ENCODE assay signal across 8 cellular contexts in genomic region chr12:88035271-88035906, GRCh38. TPM values are rescaled to one million over a fixed set of nuclear protein-coding genes. Genes with fewer than 3 reads are reported as not detected.
A peak's percentile ranks its signal among the peaks of the same experiment; 100 is the strongest.
DNase-seq lines count a peak whose midpoint lies in the region; ATAC-seq, FAIRE-seq and TF ChIP-seq lines count a peak whose summit lies in the region.

No MANE protein-coding gene starts in this region.

- CTCF ChIA-PET in AG04450 (lab: Charles Lee), result no interaction called here

- TF ChIP-seq CTCF in AG04450 (IDR thresholded peaks at IDR 0.05; ENCODE audit: low read depth, low read length) (no peak), WERI-Rb-1 (IDR thresholded peaks at IDR 0.05; ENCODE audit: low read depth, low read length) (no peak), bronchial epithelial cell (IDR thresholded peaks at IDR 0.05; ENCODE audit: insufficient read depth, low read length, severe bottlenecking) (no peak), spleen (IDR thresholded peaks at IDR 0.05 in 8 of 11, conservative IDR thresholded peaks at IDR 0.05 in 3 of 11) (no peak)

- no peaks in the 10 kb centered on the region for H3K27me3 ChIP-seq in AG04450 (ENCODE audit: control insufficient read depth, insufficient read depth, low read length)
- no peaks in the 10 kb centered on the region for H3K27me3 ChIP-seq in WERI-Rb-1 (ENCODE audit: insufficient read depth, low read depth, severe bottlenecking)
- H3K27me3 ChIP-seq in bronchial epithelial cell (ENCODE audit: control insufficient read depth, insufficient read depth, low read length), result no peaks in the 10 kb centered on the region
- H3K27me3 ChIP-seq in spleen (replicated peaks in 1 of 7), result no peaks in the 10 kb centered on the region

- H3K27ac ChIP-seq in AG04450 (ENCODE audit: low read depth, low read length) (peak overlapping the region; percentile 35), WERI-Rb-1 (peak overlapping the region; percentile 83), spleen (peak overlapping the region; percentile 65 to 88 (median 81))

- peak; percentile 54 for DNase-seq in AG04450 (ENCODE audit: low read depth, low spot score)
- DNase-seq in NCI-H2196 treated with DMSO at 0.1 percent for 48 hours (lab: John Stamatoyannopoulos, UW; ENCODE audit: unreplicated experiment), result peak; percentile 65
- peak; percentile 91 for DNase-seq in WERI-Rb-1
- DNase-seq in bronchial epithelial cell (ENCODE audit: low read depth), result peak; percentile 72
- peak; percentile 92 for DNase-seq in inferior parietal cortex (ENCODE audit: extremely low spot score)
- DNase-seq in spleen, result peak; percentile 98

- H3K4me1 ChIP-seq in spleen, result peaks cover 16 to 44% (median 27%) of the 10 kb centered on the region in 6 donors

- peak overlapping the region; percentile 90 for H3K4me3 ChIP-seq in AG04450 (ENCODE audit: low read depth, low read length)
- H3K4me3 ChIP-seq in WERI-Rb-1 (ENCODE audit: low read depth, low read length), result peak overlapping the region; percentile 73
- H3K4me3 ChIP-seq in bronchial epithelial cell (ENCODE audit: low read depth, low read length), result peak overlapping the region; percentile 93
- H3K4me3 ChIP-seq in spleen, result peak overlapping the region; percentile 61 to 89 (median 74)

- intact Hi-C loops in spleen (cut with DNase I; ENCODE audit: low total_unique reads), result no loop called here

- no peak for FAIRE-seq in bronchial epithelial cell (lab: Jason Lieb, UNC)

- H3K36me3 ChIP-seq in WERI-Rb-1 (peaks cover 9% of the 10 kb centered on the region), bronchial epithelial cell (ENCODE audit: control insufficient read depth, insufficient read depth, low read length) (no peaks in the 10 kb centered on the region), spleen (no peaks in the 10 kb centered on the region)

- ATAC-seq in GM18907 (IDR thresholded peaks at IDR 0.05; ENCODE audit: unreplicated experiment) (peak; percentile 100), HG03139 (IDR thresholded peaks at IDR 0.05; ENCODE audit: unreplicated experiment) (peak; percentile 100)

- 0 out of 2 replicates have a peak, but pooled peaks cover 3% of the 10 kb centered on the region for H3K9me3 ChIP-seq in AG04450 (ENCODE audit: control insufficient read depth, insufficient read depth, low read length)
- no peaks in the 10 kb centered on the region for H3K9me3 ChIP-seq in WERI-Rb-1 (ENCODE audit: severe bottlenecking)
- H3K9me3 ChIP-seq in spleen, result no peaks in the 10 kb centered on the region

- 0 to 1% (median 0%) methylated on average over 26 to 54 of the region's 54 CpGs for WGBS in spleen, 5 donors

- POLR2A ChIA-PET in AG04450 (lab: Yijun Ruan, JAX), result interaction anchor here (0.6 to 0.7 kb wide), 2 partner anchors 18 to 162 kb away, joined by 3 to 4 read pairs; no protein-coding TSS in a partner anchor

- peak in 1 of 3 donors; percentile 70 for TF ChIP-seq POLR2A in spleen (IDR thresholded peaks at IDR 0.05)

RNA-seq across cellular contexts. Expression of gene C12orf50, which starts 6.2 kb away (rescaled TPM):
- not detected in 2 replicates for polyA plus RNA-seq in AG04450 (2011; rRNA removed)
- not detected in 2 replicates for polyA minus RNA-seq in AG04450 (2011; rRNA and poly(A)+ RNA removed)
- total RNA-seq in bronchial epithelial cell, result not detected in 2 replicates
- under 1 TPM in 3 of 7 donors, not detected in 4; 0.17 to 0.27 (median 0.19) TPM for total RNA-seq in spleen
- not detected for polyA plus RNA-seq in spleen

Comparison
In these comparisons a context has a peak if more than half of its experiments do, and no peak if none do; other contexts are left out.
1. Peak in every context shown above with its lines: DNase-seq, ATAC-seq, H3K4me3 ChIP-seq and H3K27ac ChIP-seq.